ENCODE assay signal across 27 cellular contexts in genomic region chr15:65960586-65960985, GRCh38.
"Had no signal": no experiment of that assay in that cellular context is flagged by ENCODE, and none has a peak within 500 bp of the region (broad histone marks: within the 10 kb centered on the region; RNA-seq: fewer than 3 reads in every experiment).

No MANE protein-coding gene starts in this region.

- ATAC-seq: activated CD4-positive, alpha-beta T cell treated with anti-CD3 and anti-CD28 coated beads for 36 hours; activated CD8-positive, alpha-beta memory T cell treated with anti-CD3 and anti-CD28 coated beads, Interleukin-2, amount 10 ng/mL, durations not matched to agents 7 days and 5 days; activated CD8-positive, alpha-beta T cell treated with anti-CD3 and anti-CD28 coated beads, Interleukin-2, amount 10 ng/mL, durations not matched to agents 7 days and 5 days; activated naive CD4-positive, alpha-beta T cell treated with anti-CD3 and anti-CD28 coated beads, Interleukin-2, amount 50 U/mL, for 72 hours; activated T-cell treated with anti-CD3 and anti-CD28 coated beads, Interleukin-2, amount 50 U/mL, for 72 hours; left lung; lower lobe of right lung; natural killer cell; psoas muscle; stimulated activated naive B cell treated with anti-CD40 and anti-IgM and Interleukin-4, amounts not matched to agents 10 μg/mL and 1 μg/mL and 100 μg/mL, for 72 hours had no signal

- H3K27ac ChIP-seq: epithelial cell of prostate, esophagus squamous epithelium, left lung, lower lobe of right lung, neural progenitor cell, parathyroid adenoma, psoas muscle, suprapubic skin, tibial artery had no signal

- H3K36me3 ChIP-seq: esophagus squamous epithelium, left lung, lower lobe of right lung, neural progenitor cell, suprapubic skin, tibial artery had no signal

- H3K4me1 ChIP-seq: esophagus squamous epithelium, left lung, lower lobe of right lung, neural progenitor cell, parathyroid adenoma, psoas muscle, suprapubic skin, tibial artery had no signal

- H3K4me3 ChIP-seq: esophagus squamous epithelium, left lung, lower lobe of right lung, neural progenitor cell, psoas muscle, smooth muscle cell, suprapubic skin, tibial artery had no signal

- H3K9me3 ChIP-seq: esophagus squamous epithelium, left lung, lower lobe of right lung, psoas muscle, suprapubic skin, tibial artery had no signal

- DNase-seq: activated CD4-positive, alpha-beta T cell treated with anti-CD3 and anti-CD28 coated beads for 36 hours; activated CD4-positive, CD25-positive, alpha-beta regulatory T cell; activated CD8-positive, alpha-beta memory T cell treated with anti-CD3 and anti-CD28 coated beads, Interleukin-2, amount 10 ng/mL, durations not matched to agents 7 days and 5 days; activated CD8-positive, alpha-beta T cell treated with anti-CD3 and anti-CD28 coated beads, Interleukin-2, amount 10 ng/mL, durations not matched to agents 7 days and 5 days; activated naive CD4-positive, alpha-beta T cell; activated T-cell treated with anti-CD3 and anti-CD28 coated beads, Interleukin-2, amount 50 U/mL, for 72 hours; anterior cingulate cortex; dermis blood vessel endothelial cell; effector CD4-positive, alpha-beta T cell; esophagus squamous epithelium; foreskin melanocyte; left lung; lower lobe of right lung; mesendoderm; natural killer cell; occipital lobe; psoas muscle; stimulated activated CD4-positive, alpha-beta T cell treated with anti-CD3 and anti-CD28 coated beads, Interleukin-15, amount 100 ng/mL, for 24 hours; stimulated activated CD4-positive, alpha-beta T cell treated with anti-CD3 and anti-CD28 coated beads, Interleukin-2, amount 100 ng/mL, for 24 hours; stimulated activated naive B cell treated with anti-CD40 and anti-IgM and Interleukin-4, amounts not matched to agents 10 μg/mL and 1 μg/mL and 100 μg/mL, for 72 hours; tibial artery had no signal

- H3K27me3 ChIP-seq: neural progenitor cell had no signal
